Comparison of ENCODE assay signal across 8 cellular contexts in the genomic region with DNA sequence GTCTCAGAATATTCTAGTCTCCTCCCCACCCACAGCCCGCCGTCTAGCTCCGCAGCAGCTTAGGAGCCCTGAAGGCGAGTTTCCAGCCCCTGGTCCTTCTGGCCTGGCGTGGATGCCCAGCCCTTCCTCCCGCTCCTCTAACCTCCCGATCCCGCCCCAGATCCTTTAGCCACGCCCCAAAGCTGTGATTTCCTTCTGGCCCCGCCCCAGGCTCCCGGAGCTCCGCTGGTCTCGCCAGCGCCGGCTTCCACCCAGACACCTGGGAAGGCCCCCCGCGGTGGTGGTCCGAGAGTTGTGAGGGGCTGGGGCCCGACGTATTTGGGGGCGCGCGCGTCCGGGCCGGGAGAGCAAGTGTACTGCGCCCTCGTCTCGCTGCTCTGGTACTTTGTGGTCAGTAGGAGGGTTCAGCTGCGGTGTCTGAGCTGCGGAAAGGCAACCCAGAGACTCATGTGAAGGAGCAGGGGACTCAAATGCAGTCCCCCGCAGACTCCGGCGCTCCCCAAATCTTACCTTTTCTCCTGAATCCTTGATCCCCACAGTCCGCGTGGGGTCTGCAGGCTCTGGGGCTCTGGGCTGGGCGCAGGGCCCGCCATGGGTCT. TPM values are rescaled to one million over a fixed set of nuclear protein-coding genes. Genes with fewer than 3 reads are reported as not detected.
DNase-seq lines count a peak whose midpoint lies in the region; ATAC-seq and TF ChIP-seq lines count a peak whose summit lies in the region.

TSS of gene CGB7 (minus strand) at position 114 of the 599 bp plus-strand sequence. CDS start 2,374 bp downstream, outside the sequence.

- peak within 1 kb of the TSS; percentile 18 to 73 (median 62) for H3K4me3 ChIP-seq in heart right ventricle
- H3K4me3 ChIP-seq in prostate gland, result peak within 1 kb of the TSS; percentile 31 to 35

- ATAC-seq in activated naive CD8-positive, alpha-beta T cell treated with anti-CD3 and anti-CD28 coated beads, Interleukin-2, amount 50 U/mL, for 24 hours, result no peak
- ATAC-seq in heart right ventricle (peak; percentile 50 to 88 (median 80)), GM21526 (IDR thresholded peaks at IDR 0.05; ENCODE audit: low FRiP score, unreplicated experiment) (no peak), HG02938 (IDR thresholded peaks at IDR 0.05; ENCODE audit: unreplicated experiment) (no peak), HG02588 (IDR thresholded peaks at IDR 0.05; ENCODE audit: unreplicated experiment) (no peak)

- H3K4me1 ChIP-seq in heart right ventricle (peaks cover 0 to 25% (median 23%) of the 10 kb centered on the region in 9 donors), prostate gland (replicated peaks) (peaks cover 7% of the 10 kb centered on the region)

- peak within 1 kb of the TSS; percentile 58 for H3K4me3 Mint-ChIP-seq in activated naive CD8-positive, alpha-beta T cell treated with anti-CD3 and anti-CD28 coated beads, Interleukin-2, amount 50 U/mL, for 24 hours

- H3K27me3 ChIP-seq in heart right ventricle (peaks cover 0 to 64% (median 28%) of the 10 kb centered on the region in 7 donors), prostate gland (replicated peaks; ENCODE audit: insufficient read depth) (no peaks in the 10 kb centered on the region)

- H3K27me3 Mint-ChIP-seq in activated naive CD8-positive, alpha-beta T cell treated with anti-CD3 and anti-CD28 coated beads, Interleukin-2, amount 50 U/mL, for 24 hours, result peaks cover 50% of the 10 kb centered on the region

- H3K27ac Mint-ChIP-seq in activated naive CD8-positive, alpha-beta T cell treated with anti-CD3 and anti-CD28 coated beads, Interleukin-2, amount 50 U/mL, for 24 hours, result no peak within 1 kb of the TSS

- H3K4me1 Mint-ChIP-seq in activated naive CD8-positive, alpha-beta T cell treated with anti-CD3 and anti-CD28 coated beads, Interleukin-2, amount 50 U/mL, for 24 hours, result peaks cover 17% of the 10 kb centered on the region

- peak; percentile 57 for TF ChIP-seq POLR2A in prostate gland (IDR thresholded peaks at IDR 0.05)

- H3K9me3 ChIP-seq in heart right ventricle, result no peaks in the 10 kb centered on the region
- no peaks in the 10 kb centered on the region for H3K9me3 ChIP-seq in prostate gland

- peak; percentile 88 for DNase-seq in ELR (ENCODE audit: low read depth)
- peak; percentile 88 for DNase-seq in NCI-H82 (lab: John Stamatoyannopoulos, UW)
- DNase-seq in activated naive CD8-positive, alpha-beta T cell treated with anti-CD3 and anti-CD28 coated beads, Interleukin-2, amount 50 U/mL, for 24 hours, result peak; percentile 48
- DNase-seq in heart right ventricle, result peak; percentile 76 to 80
- peak; percentile 74 for DNase-seq in prostate gland (ENCODE audit: low spot score)

- intact Hi-C loops in heart right ventricle (cut with DNase I) (no loop called here), prostate gland (cut with DNase I) (no loop called here)

- 2 to 6% methylated on average over 36 to 38 of the region's 38 CpGs for WGBS in heart right ventricle, 2 donors
- WGBS in prostate gland, result 4% methylated on average over 38 of the region's 38 CpGs

- no peaks in the 10 kb centered on the region for H3K9me3 Mint-ChIP-seq in activated naive CD8-positive, alpha-beta T cell treated with anti-CD3 and anti-CD28 coated beads, Interleukin-2, amount 50 U/mL, for 24 hours

- TF ChIP-seq CTCF in heart right ventricle (IDR thresholded peaks at IDR 0.05) (no peak), prostate gland (IDR thresholded peaks at IDR 0.05) (no peak)

- H3K36me3 ChIP-seq in heart right ventricle (no peaks in the 10 kb centered on the region), prostate gland (no peaks in the 10 kb centered on the region)

- H3K36me3 Mint-ChIP-seq in activated naive CD8-positive, alpha-beta T cell treated with anti-CD3 and anti-CD28 coated beads, Interleukin-2, amount 50 U/mL, for 24 hours (ENCODE audit: low read depth), result no peaks in the 10 kb centered on the region

- H3K27ac ChIP-seq in heart right ventricle (no peak within 1 kb of the TSS), prostate gland (no peak within 1 kb of the TSS)

RNA-seq across cellular contexts. Expression of gene CGB7, which starts in this region (rescaled TPM):
- not detected for total RNA-seq in heart right ventricle
- polyA plus RNA-seq in heart right ventricle, result under 1 TPM; 0.14 to 0.37 TPM
- total RNA-seq in prostate gland, result 1 to 10 TPM; 2.0 to 2.1 TPM

Comparison
In these comparisons a context has a peak if more than half of its experiments do, and no peak if none do; other contexts are left out.
1. Peak in DNase-seq, ATAC-seq and H3K4me3 ChIP-seq in heart right ventricle; RNA of the gene not detected or under 1 TPM.